ENCODE assay signal across 2 cellular contexts in the genomic region with DNA sequence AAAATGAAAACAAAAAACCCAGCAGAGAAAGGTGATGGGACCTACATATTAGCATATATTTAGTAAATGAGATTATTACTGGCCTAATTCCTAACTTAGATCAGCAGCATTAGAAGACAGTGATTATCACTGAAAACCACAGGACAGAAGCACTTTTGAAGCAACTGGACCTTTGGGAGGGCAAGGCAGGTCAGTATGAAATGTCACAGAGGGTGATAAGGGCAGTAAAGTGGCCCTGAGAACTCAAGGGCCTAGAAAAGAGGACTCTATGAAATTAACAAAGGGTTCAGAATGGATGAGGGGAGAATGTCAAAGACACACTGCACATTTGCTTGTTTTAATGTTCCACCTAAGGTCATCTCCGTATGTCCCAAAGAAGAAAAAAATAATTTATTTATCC.
TF ChIP-seq lines count a peak whose summit lies in the region.

No MANE protein-coding gene starts in this region.

TF ChIP-seq in liver, 16 proteins besides CTCF, POLR2A, EP300 and RAD21:
- TF ChIP-seq, protein P1, sequence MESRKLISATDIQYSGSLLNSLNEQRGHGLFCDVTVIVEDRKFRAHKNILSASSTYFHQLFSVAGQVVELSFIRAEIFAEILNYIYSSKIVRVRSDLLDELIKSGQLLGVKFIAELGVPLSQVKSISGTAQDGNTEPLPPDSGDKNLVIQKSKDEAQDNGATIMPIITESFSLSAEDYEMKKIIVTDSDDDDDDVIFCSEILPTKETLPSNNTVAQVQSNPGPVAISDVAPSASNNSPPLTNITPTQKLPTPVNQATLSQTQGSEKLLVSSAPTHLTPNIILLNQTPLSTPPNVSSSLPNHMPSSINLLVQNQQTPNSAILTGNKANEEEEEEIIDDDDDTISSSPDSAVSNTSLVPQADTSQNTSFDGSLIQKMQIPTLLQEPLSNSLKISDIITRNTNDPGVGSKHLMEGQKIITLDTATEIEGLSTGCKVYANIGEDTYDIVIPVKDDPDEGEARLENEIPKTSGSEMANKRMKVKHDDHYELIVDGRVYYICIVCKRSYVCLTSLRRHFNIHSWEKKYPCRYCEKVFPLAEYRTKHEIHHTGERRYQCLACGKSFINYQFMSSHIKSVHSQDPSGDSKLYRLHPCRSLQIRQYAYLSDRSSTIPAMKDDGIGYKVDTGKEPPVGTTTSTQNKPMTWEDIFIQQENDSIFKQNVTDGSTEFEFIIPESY (IDR thresholded peaks at IDR 0.05) = no peak
- TF ChIP-seq MAX (IDR thresholded peaks at IDR 0.05) (no peak), TAF1 (conservative IDR thresholded peaks at IDR 0.05) (no peak), FOXA2 (IDR thresholded peaks at IDR 0.05) (no peak)

TF ChIP-seq in HepG2, 621 proteins besides CTCF, POLR2A, EP300 and RAD21 (continued from another document):
- TF ChIP-seq, protein P2, sequence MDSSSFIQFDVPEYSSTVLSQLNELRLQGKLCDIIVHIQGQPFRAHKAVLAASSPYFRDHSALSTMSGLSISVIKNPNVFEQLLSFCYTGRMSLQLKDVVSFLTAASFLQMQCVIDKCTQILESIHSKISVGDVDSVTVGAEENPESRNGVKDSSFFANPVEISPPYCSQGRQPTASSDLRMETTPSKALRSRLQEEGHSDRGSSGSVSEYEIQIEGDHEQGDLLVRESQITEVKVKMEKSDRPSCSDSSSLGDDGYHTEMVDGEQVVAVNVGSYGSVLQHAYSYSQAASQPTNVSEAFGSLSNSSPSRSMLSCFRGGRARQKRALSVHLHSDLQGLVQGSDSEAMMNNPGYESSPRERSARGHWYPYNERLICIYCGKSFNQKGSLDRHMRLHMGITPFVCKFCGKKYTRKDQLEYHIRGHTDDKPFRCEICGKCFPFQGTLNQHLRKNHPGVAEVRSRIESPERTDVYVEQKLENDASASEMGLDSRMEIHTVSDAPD (CRISPR knock-in tag; IDR thresholded peaks at IDR 0.05) = no peak
- TF ChIP-seq ZNF3 (CRISPR knock-in tag; IDR thresholded peaks at IDR 0.05) = no peak
- no peak for TF ChIP-seq ZNF749 (CRISPR knock-in tag; IDR thresholded peaks at IDR 0.05; ENCODE audit: borderline replicate concordance)
- TF ChIP-seq TRIM24 (CRISPR knock-in tag; IDR thresholded peaks at IDR 0.05) = no peak
- TF ChIP-seq ZNF251 (CRISPR knock-in tag; IDR thresholded peaks at IDR 0.05) = no peak
- no peak for TF ChIP-seq ZBTB25 (CRISPR knock-in tag; IDR thresholded peaks at IDR 0.05)
- TF ChIP-seq JUND (CRISPR knock-in tag; IDR thresholded peaks at IDR 0.05) = no peak
- TF ChIP-seq, protein P3, sequence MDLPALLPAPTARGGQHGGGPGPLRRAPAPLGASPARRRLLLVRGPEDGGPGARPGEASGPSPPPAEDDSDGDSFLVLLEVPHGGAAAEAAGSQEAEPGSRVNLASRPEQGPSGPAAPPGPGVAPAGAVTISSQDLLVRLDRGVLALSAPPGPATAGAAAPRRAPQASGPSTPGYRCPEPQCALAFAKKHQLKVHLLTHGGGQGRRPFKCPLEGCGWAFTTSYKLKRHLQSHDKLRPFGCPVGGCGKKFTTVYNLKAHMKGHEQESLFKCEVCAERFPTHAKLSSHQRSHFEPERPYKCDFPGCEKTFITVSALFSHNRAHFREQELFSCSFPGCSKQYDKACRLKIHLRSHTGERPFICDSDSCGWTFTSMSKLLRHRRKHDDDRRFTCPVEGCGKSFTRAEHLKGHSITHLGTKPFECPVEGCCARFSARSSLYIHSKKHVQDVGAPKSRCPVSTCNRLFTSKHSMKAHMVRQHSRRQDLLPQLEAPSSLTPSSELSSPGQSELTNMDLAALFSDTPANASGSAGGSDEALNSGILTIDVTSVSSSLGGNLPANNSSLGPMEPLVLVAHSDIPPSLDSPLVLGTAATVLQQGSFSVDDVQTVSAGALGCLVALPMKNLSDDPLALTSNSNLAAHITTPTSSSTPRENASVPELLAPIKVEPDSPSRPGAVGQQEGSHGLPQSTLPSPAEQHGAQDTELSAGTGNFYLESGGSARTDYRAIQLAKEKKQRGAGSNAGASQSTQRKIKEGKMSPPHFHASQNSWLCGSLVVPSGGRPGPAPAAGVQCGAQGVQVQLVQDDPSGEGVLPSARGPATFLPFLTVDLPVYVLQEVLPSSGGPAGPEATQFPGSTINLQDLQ (CRISPR knock-in tag; IDR thresholded peaks at IDR 0.05) = no peak
- TF ChIP-seq NONO (IDR thresholded peaks at IDR 0.05) = no peak
- no peak for TF ChIP-seq NONO (CRISPR knock-in tag; conservative IDR thresholded peaks at IDR 0.05)
- no peak for TF ChIP-seq NR0B2 (CRISPR knock-in tag; IDR thresholded peaks at IDR 0.05)
TF ChIP-seq in HepG2: peak in this region for 0.
